ENCODE assay signal across 21 cellular contexts in the genomic region with DNA sequence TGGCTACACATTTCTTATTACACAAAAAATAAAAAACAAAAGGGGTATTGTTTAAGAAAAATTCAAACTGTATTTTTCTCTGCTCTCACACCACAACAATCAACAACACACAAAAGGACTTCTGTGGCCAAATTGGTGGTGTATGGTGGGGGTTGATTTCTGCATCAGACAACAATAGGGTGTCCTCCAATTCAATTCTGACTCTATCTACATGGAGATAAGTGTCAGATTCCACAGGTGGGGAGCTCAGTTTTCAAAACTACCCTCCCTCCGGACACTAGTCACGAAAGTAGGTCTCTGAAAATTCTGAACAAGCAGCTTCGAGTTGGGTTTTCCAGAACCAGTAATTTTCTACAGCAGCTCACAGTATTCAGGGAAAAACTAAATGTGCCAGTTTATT.
DNase-seq lines count a peak whose midpoint lies in the region; ATAC-seq, FAIRE-seq and TF ChIP-seq lines count a peak whose summit lies in the region.
"Had no signal": no experiment of that assay in that cellular context is flagged by ENCODE, and none has a peak within 500 bp of the region (broad histone marks: within the 10 kb centered on the region; RNA-seq: fewer than 3 reads in every experiment).

No MANE protein-coding gene starts in this region.

- H3K79me2 ChIP-seq in H1 (ENCODE audit: control insufficient read depth in 1 of 2, insufficient read depth in 2 of 2, low read length in 2 of 2), result no peaks in the 10 kb centered on the region

- H3K79me1 ChIP-seq in H1 (ENCODE audit: low read depth, low read length), result no peaks in the 10 kb centered on the region

- no peak for FAIRE-seq in H1 (lab: Jason Lieb, UNC)
- FAIRE-seq: A204.1, D721Med, GM12891, GM18507 had no signal

- H3K4me1 ChIP-seq in H1 (replicated peaks in 1 of 4; ENCODE audit: control insufficient read depth in 3 of 4, insufficient read depth in 4 of 4, low read length in 3 of 4) (peaks cover 0 to 3% (median 0%) of the 10 kb centered on the region in 4 experiments; a peak in 1 of 7 replicates), left ventricle myocardium inferior (no peaks in the 10 kb centered on the region)
- H3K4me1 ChIP-seq: BE2C; BLaER1 treated with 17β-estradiol and CSF1 and Interleukin-3, amounts not matched to agents 10 nM and 100 nM had no signal

- POLR2A ChIA-PET in H1 (lab: Charles Lee; ENCODE audit: partially characterized antibody), result no interaction called here

- H3K23ac ChIP-seq in H1 (ENCODE audit: insufficient read length), result no peak overlapping the region

- 84% methylated on average over 3 of the region's 3 CpGs; no CpG with 5 or more reads in 1 of the 2 experiments for WGBS in H1 (ENCODE audit: extremely low coverage in 1 of 2, insufficient coverage in 1 of 2, insufficient read length in 1 of 2, insufficient replicate concordance in 2 of 2, low coverage in 1 of 2, low lambda C conversion rate in 2 of 2, missing lambda C conversion rate in 1 of 2), 2 experiments

- H3K36me3 ChIP-seq in H1 (ENCODE audit: control insufficient read depth in 2 of 4, insufficient read depth in 4 of 4, low read length in 3 of 4), result no peaks in the 10 kb centered on the region
- no peaks in the 10 kb centered on the region for H3K36me3 ChIP-seq in left ventricle myocardium inferior
- H3K36me3 ChIP-seq: BE2C; BLaER1 treated with 17β-estradiol and CSF1 and Interleukin-3, amounts not matched to agents 10 nM and 100 nM had no signal

- no peak overlapping the region for H4K8ac ChIP-seq in H1 (ENCODE audit: extremely low read depth, insufficient read depth, low read length)

- no peak for TF ChIP-seq EP300 in H1 (IDR thresholded peaks at IDR 0.05; ENCODE audit: borderline replicate concordance in 1 of 2, low read depth in 2 of 2, low read length in 2 of 2)

- H3K4me2 ChIP-seq in H1 (ENCODE audit: insufficient read depth in 1 of 2, low read depth in 2 of 2, low read length in 2 of 2), result no peak overlapping the region
- H3K4me2 ChIP-seq: BLaER1 treated with 17β-estradiol and CSF1 and Interleukin-3, amounts not matched to agents 10 nM and 100 nM had no signal

- no peak for ATAC-seq in HG02623 (IDR thresholded peaks at IDR 0.05; ENCODE audit: unreplicated experiment)
- ATAC-seq: HCT116 had no signal

- no peak for TF ChIP-seq POLR2A in H1 (IDR thresholded peaks at IDR 0.05; ENCODE audit: control extremely low read depth in 1 of 2, low read depth in 2 of 2, low read length in 2 of 2)

- H2BK120ac ChIP-seq in H1 (replicated peaks; ENCODE audit: low read depth, low read length), result no peak overlapping the region

- H3K4ac ChIP-seq in H1 (replicated peaks; ENCODE audit: insufficient read length, low read depth, low read length), result no peak overlapping the region

- no peak overlapping the region for H2BK15ac ChIP-seq in H1 (ENCODE audit: low read length)

- H2AK5ac ChIP-seq in H1 (ENCODE audit: low read depth, low read length), result no peak overlapping the region

- no peak overlapping the region for H4K5ac ChIP-seq in H1 (ENCODE audit: insufficient read length, low read depth, low read length)

- CTCF ChIA-PET in H1 (lab: Charles Lee; ENCODE audit: partially characterized antibody), result no interaction called here

- no peak overlapping the region for H3K9ac ChIP-seq in H1 (replicated peaks in 1 of 4; ENCODE audit: extremely low read depth in 1 of 4, low read depth in 3 of 4, low read length in 3 of 4)
- H3K9ac ChIP-seq: BLaER1 treated with 17β-estradiol and CSF1 and Interleukin-3, amounts not matched to agents 10 nM and 100 nM had no signal

- H3K27ac ChIP-seq in H1 (ENCODE audit: low read depth, low read length) (no peak overlapping the region), left ventricle myocardium inferior (replicated peaks) (no peak overlapping the region)
- H3K27ac ChIP-seq: 22Rv1; BLaER1 treated with 17β-estradiol and CSF1 and Interleukin-3, amounts not matched to agents 10 nM and 100 nM had no signal

- H2BK5ac ChIP-seq in H1 (ENCODE audit: low read depth, low read length), result no peak overlapping the region

- H3K14ac ChIP-seq in H1 (ENCODE audit: insufficient read length), result no peak overlapping the region

- no peak overlapping the region for H4K91ac ChIP-seq in H1 (replicated peaks; ENCODE audit: insufficient read length, low read length)

- no peak overlapping the region for H3K18ac ChIP-seq in H1 (ENCODE audit: extremely low read depth, low read length)

- peak overlapping the region; percentile 40; the same call in 1 of the 2 replicates for H2AFZ ChIP-seq in H1 (ENCODE audit: low read length)

- DNase-seq in Ammon's horn (ENCODE audit: low spot score) (peak; percentile 30), H1 (ENCODE audit: low read depth in 1 of 2, low spot score in 2 of 2) (no peak), midbrain (lab: John Stamatoyannopoulos, UW) (peak; percentile 25), superior temporal gyrus (ENCODE audit: extremely low spot score) (peak; percentile 60), left ventricle myocardium inferior (no peak), SW480 (ENCODE audit: low spot score) (no peak)
- DNase-seq: BE2C; CD4-positive, alpha-beta T cell; CD8-positive, alpha-beta memory T cell; DMS53; DMS79 treated with DMSO at 0.1 percent for 48 hours; GF-D8; H9 had no signal

- no peak for TF ChIP-seq CTCF in H1 (IDR thresholded peaks at IDR 0.05; ENCODE audit: control extremely low read depth in 1 of 3, insufficient read depth in 1 of 3, low read depth in 1 of 3, low read length in 3 of 3)
- TF ChIP-seq CTCF in left ventricle myocardium inferior (IDR thresholded peaks at IDR 0.05; ENCODE audit: borderline replicate concordance), result no peak

- no peak for TF ChIP-seq RAD21 in H1 (IDR thresholded peaks at IDR 0.05 in 1 of 2, conservative IDR thresholded peaks at IDR 0.05 in 1 of 2; ENCODE audit: low read depth in 2 of 2, low read length in 2 of 2)

- H4K20me1 ChIP-seq in H1 (replicated peaks in 1 of 2; ENCODE audit: control insufficient read depth in 1 of 2, insufficient read depth in 2 of 2, low read length in 2 of 2), result no peaks in the 10 kb centered on the region
- H4K20me1 ChIP-seq: BLaER1 treated with 17β-estradiol and CSF1 and Interleukin-3, amounts not matched to agents 10 nM and 100 nM had no signal

- H3K23me2 ChIP-seq in H1 (ENCODE audit: low read depth, low read length), result no peaks in the 10 kb centered on the region

- H3K9me3 ChIP-seq in H1 (ENCODE audit: insufficient read depth in 2 of 2, low read depth in 1 of 2, low read length in 1 of 2) (no peaks in the 10 kb centered on the region), left ventricle myocardium inferior (replicated peaks) (no peaks in the 10 kb centered on the region)
- H3K9me3 ChIP-seq: BE2C; BLaER1 treated with 17β-estradiol and CSF1 and Interleukin-3, amounts not matched to agents 10 nM and 100 nM had no signal

- intact Hi-C loops in left ventricle myocardium inferior (cut with micrococcal nuclease), result no loop called here

- H3K27me3 ChIP-seq in H1 (replicated peaks in 1 of 4; ENCODE audit: control insufficient read depth in 3 of 4, extremely low read depth in 1 of 4, insufficient read depth in 3 of 4, low read length in 3 of 4) (no peaks in the 10 kb centered on the region), left ventricle myocardium inferior (ENCODE audit: low read depth) (no peaks in the 10 kb centered on the region)
- H3K27me3 ChIP-seq: BE2C; BLaER1 treated with 17β-estradiol and CSF1 and Interleukin-3, amounts not matched to agents 10 nM and 100 nM had no signal

- no peak overlapping the region for H3K56ac ChIP-seq in H1 (replicated peaks; ENCODE audit: insufficient read length, low read depth, low read length)

- H3K4me3 ChIP-seq in H1 (ENCODE audit: extremely low read depth in 1 of 4, insufficient read depth in 2 of 4, low read depth in 3 of 4, low read length in 4 of 4) (no peak overlapping the region), left ventricle myocardium inferior (no peak overlapping the region)
- H3K4me3 ChIP-seq: BLaER1 treated with 17β-estradiol and CSF1 and Interleukin-3, amounts not matched to agents 10 nM and 100 nM had no signal

- no peak overlapping the region for H2BK20ac ChIP-seq in H1 (ENCODE audit: low read length)

- H2BK12ac ChIP-seq in H1 (ENCODE audit: low read depth, low read length), result no peak overlapping the region

TF ChIP-seq in H1, 55 proteins besides CTCF, POLR2A, EP300 and RAD21:
- TF ChIP-seq YY1 (IDR thresholded peaks at IDR 0.05; ENCODE audit: low read depth, low read length) (no peak), TEAD4 (IDR thresholded peaks at IDR 0.05; ENCODE audit: low read depth, low read length) (no peak), KDM4A (IDR thresholded peaks at IDR 0.05; ENCODE audit: low read depth, low read length, severe bottlenecking) (no peak), RBBP5 (IDR thresholded peaks at IDR 0.05; ENCODE audit: borderline replicate concordance, low read depth, low read length) (no peak), POU5F1 (IDR thresholded peaks at IDR 0.05; ENCODE audit: low read depth, low read length) (no peak), SIN3A (conservative IDR thresholded peaks at IDR 0.05 in 1 of 2, IDR thresholded peaks at IDR 0.05 in 1 of 2; ENCODE audit: low read depth in 1 of 2, low read length in 2 of 2) (no peak), JUND (IDR thresholded peaks at IDR 0.05; ENCODE audit: low read length) (no peak), CBX8 (IDR thresholded peaks at IDR 0.05; ENCODE audit: borderline replicate concordance, low read depth, low read length) (no peak), CHD1 (IDR thresholded peaks at IDR 0.05; ENCODE audit: low read depth, low read length) (no peak), EGR1 (IDR thresholded peaks at IDR 0.05; ENCODE audit: borderline replicate concordance, low read depth, low read length) (no peak), GABPA (IDR thresholded peaks at IDR 0.05; ENCODE audit: borderline replicate concordance, insufficient read depth, low read length) (no peak), RXRA (IDR thresholded peaks at IDR 0.05; ENCODE audit: insufficient read depth, low read depth, low read length) (no peak)
- TF ChIP-seq, protein P1, sequence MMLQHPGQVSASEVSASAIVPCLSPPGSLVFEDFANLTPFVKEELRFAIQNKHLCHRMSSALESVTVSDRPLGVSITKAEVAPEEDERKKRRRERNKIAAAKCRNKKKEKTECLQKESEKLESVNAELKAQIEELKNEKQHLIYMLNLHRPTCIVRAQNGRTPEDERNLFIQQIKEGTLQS (IDR thresholded peaks at IDR 0.05; ENCODE audit: insufficient read depth, low read depth, low read length), result no peak

Comparison
In these comparisons a context has a peak if more than half of its experiments do, and no peak if none do; other contexts are left out.
1. DNase-seq: peak in Ammon's horn (single experiment), midbrain (single experiment) and superior temporal gyrus (single experiment); none in H1 (0 of 2), left ventricle myocardium inferior (single experiment) and SW480 (single experiment).